ENCODE assay signal across 33 cellular contexts in genomic region chr7:37796134-37796775, GRCh38. TPM values are rescaled to one million over a fixed set of nuclear protein-coding genes. Genes with fewer than 3 reads are reported as not detected.
DNase-seq lines count a peak whose midpoint lies in the region; ATAC-seq and TF ChIP-seq lines count a peak whose summit lies in the region.
"Had no signal": no experiment of that assay in that cellular context is flagged by ENCODE, and none has a peak within 500 bp of the region (broad histone marks: within the 10 kb centered on the region; RNA-seq: fewer than 3 reads in every experiment).

No MANE protein-coding gene starts in this region.

- H2AFZ ChIP-seq in MM.1S (ENCODE audit: low read length), result no peak overlapping the region

- H3K36me3 Mint-ChIP-seq in natural killer cell treated with Interleukin-12 subunit alpha and Interleukin-12 subunit beta and Interleukin-15 and Interleukin-18, amount 100 ng/mL, for 72 hours, result no peaks in the 10 kb centered on the region
- H3K36me3 Mint-ChIP-seq: activated naive CD4-positive, alpha-beta T cell treated with anti-CD3 and anti-CD28 coated beads, Interleukin-2, amount 10 ng/mL, durations not matched to agents 7 days and 5 days had no signal

- peaks cover 0 to 2% of the 10 kb centered on the region in 2 donors for H3K4me1 Mint-ChIP-seq in natural killer cell treated with Interleukin-12 subunit alpha and Interleukin-12 subunit beta and Interleukin-15 and Interleukin-18, amount 100 ng/mL, for 72 hours (ENCODE audit: low read depth in 2 of 2)
- H3K4me1 Mint-ChIP-seq: activated naive CD4-positive, alpha-beta T cell treated with anti-CD3 and anti-CD28 coated beads, Interleukin-2, amount 10 ng/mL, durations not matched to agents 7 days and 5 days had no signal

- no peak overlapping the region for H3K4me3 ChIP-seq in MM.1S (ENCODE audit: low read length)
- H3K4me3 ChIP-seq: BLaER1 treated with 17β-estradiol and CSF1 and Interleukin-3, amounts not matched to agents 10 nM and 100 nM; ovary had no signal

- no peaks in the 10 kb centered on the region for H3K9me3 ChIP-seq in MM.1S (replicated peaks; ENCODE audit: insufficient read depth, low read length)
- H3K9me3 ChIP-seq: ovary had no signal

- DNase-seq in natural killer cell treated with Interleukin-12 subunit alpha and Interleukin-12 subunit beta and Interleukin-15 and Interleukin-18, amount 100 ng/mL, for 72 hours (ENCODE audit: low spot score), result no peak
- DNase-seq in foreskin keratinocyte (no peak), COLO829 (ENCODE audit: low spot score) (no peak), MM.1S (no peak)
- DNase-seq: activated CD4-positive, alpha-beta T cell treated with anti-CD3 and anti-CD28 coated beads, Interleukin-2, amount 50 U/mL, for 4 hours; activated CD4-positive, CD25-positive, alpha-beta regulatory T cell; activated naive CD4-positive, alpha-beta T cell treated with anti-CD3 and anti-CD28 coated beads, Interleukin-2, amount 10 ng/mL, durations not matched to agents 7 days and 5 days; activated T-cell treated with anti-CD3 and anti-CD28 coated beads, Interleukin-2, amount 50 U/mL, for 72 hours; brain microvascular endothelial cell; COR-L47; NCI-H1417 treated with DMSO at 0.1 percent for 48 hours; NCI-H2029 treated with DMSO at 0.1 percent for 48 hours; NCI-H226; NCI-H526 treated with DMSO at 0.1 percent for 48 hours; nephron progenitor cell; ovary; Right ventricle myocardium superior; stimulated activated CD4-positive, alpha-beta T cell treated with anti-CD3 and anti-CD28 coated beads, Interleukin-15, amount 100 ng/mL, for 24 hours; stimulated activated CD4-positive, alpha-beta T cell treated with anti-CD3 and anti-CD28 coated beads, Interleukin-4, amount 100 ng/mL, for 4 hours; substantia nigra; trophoblast cell had no signal

- H3K9me2 ChIP-seq in MM.1S (replicated peaks; ENCODE audit: insufficient read depth, low read length), result no peaks in the 10 kb centered on the region

- H3K4me1 ChIP-seq in foreskin keratinocyte, result no peaks in the 10 kb centered on the region
- H3K4me1 ChIP-seq in MM.1S (ENCODE audit: low read length), result no peaks in the 10 kb centered on the region
- H3K4me1 ChIP-seq: BLaER1 treated with 17β-estradiol and CSF1 and Interleukin-3, amounts not matched to agents 10 nM and 100 nM had no signal

- no peaks in the 10 kb centered on the region for H4K20me1 ChIP-seq in MM.1S (ENCODE audit: insufficient read depth, low read length)
- H4K20me1 ChIP-seq: BLaER1 treated with 17β-estradiol and CSF1 and Interleukin-3, amounts not matched to agents 10 nM and 100 nM had no signal

- no peaks in the 10 kb centered on the region for H3K36me3 ChIP-seq in MM.1S (replicated peaks; ENCODE audit: insufficient read depth, low read length)
- H3K36me3 ChIP-seq: BLaER1 treated with 17β-estradiol and CSF1 and Interleukin-3, amounts not matched to agents 10 nM and 100 nM; brain microvascular endothelial cell; ovary had no signal

- H3K9me3 Mint-ChIP-seq in natural killer cell treated with Interleukin-12 subunit alpha and Interleukin-12 subunit beta and Interleukin-15 and Interleukin-18, amount 100 ng/mL, for 72 hours, result no peaks in the 10 kb centered on the region
- H3K9me3 Mint-ChIP-seq: activated naive CD4-positive, alpha-beta T cell treated with anti-CD3 and anti-CD28 coated beads, Interleukin-2, amount 10 ng/mL, durations not matched to agents 7 days and 5 days; T-helper 1 cell treated with Interleukin-12 subunit alpha and Interleukin-12 subunit beta and Interleukin-4 antibody, amounts not matched to agents 30 μg/mL and 1 μg/mL, for 36 hours had no signal

- no peak overlapping the region for H3K4me2 ChIP-seq in MM.1S (ENCODE audit: low read depth, low read length)
- H3K4me2 ChIP-seq: BLaER1 treated with 17β-estradiol and CSF1 and Interleukin-3, amounts not matched to agents 10 nM and 100 nM; KMS-11 had no signal

- no peaks in the 10 kb centered on the region for H3K27me3 ChIP-seq in foreskin keratinocyte
- no peaks in the 10 kb centered on the region for H3K27me3 ChIP-seq in MM.1S (replicated peaks; ENCODE audit: insufficient read depth, low read length)
- H3K27me3 ChIP-seq: BLaER1 treated with 17β-estradiol and CSF1 and Interleukin-3, amounts not matched to agents 10 nM and 100 nM; brain microvascular endothelial cell; ovary had no signal

- no peak for TF ChIP-seq CTCF in foreskin keratinocyte (conservative IDR thresholded peaks at IDR 0.05)
- TF ChIP-seq CTCF in MM.1S (IDR thresholded peaks at IDR 0.05; ENCODE audit: low read length), result no peak

- no peaks in the 10 kb centered on the region for H3K79me2 ChIP-seq in MM.1S (ENCODE audit: low read length)

- H3K27me3 Mint-ChIP-seq in natural killer cell treated with Interleukin-12 subunit alpha and Interleukin-12 subunit beta and Interleukin-15 and Interleukin-18, amount 100 ng/mL, for 72 hours, result no peaks in the 10 kb centered on the region
- H3K27me3 Mint-ChIP-seq: activated naive CD4-positive, alpha-beta T cell treated with anti-CD3 and anti-CD28 coated beads, Interleukin-2, amount 10 ng/mL, durations not matched to agents 7 days and 5 days had no signal

- H3K27ac ChIP-seq in foreskin keratinocyte (no peak overlapping the region), MM.1S (ENCODE audit: low read length) (no peak overlapping the region)
- H3K27ac ChIP-seq: BLaER1 treated with 17β-estradiol and CSF1 and Interleukin-3, amounts not matched to agents 10 nM and 100 nM; brain microvascular endothelial cell; HL-60; KMS-11; ovary had no signal

- peak overlapping the region in 1 of 2 donors; percentile 56 for H3K27ac Mint-ChIP-seq in natural killer cell treated with Interleukin-12 subunit alpha and Interleukin-12 subunit beta and Interleukin-15 and Interleukin-18, amount 100 ng/mL, for 72 hours
- H3K27ac Mint-ChIP-seq: activated naive CD4-positive, alpha-beta T cell treated with anti-CD3 and anti-CD28 coated beads, Interleukin-2, amount 10 ng/mL, durations not matched to agents 7 days and 5 days; activated T-cell treated with anti-CD3 and anti-CD28 coated beads, Interleukin-2, amount 50 U/mL, for 72 hours; nephron progenitor cell; T-helper 1 cell treated with Interleukin-12 subunit alpha and Interleukin-12 subunit beta and Interleukin-4 antibody, amounts not matched to agents 30 μg/mL and 1 μg/mL, for 36 hours had no signal

- peak; percentile 65 for ATAC-seq in GM18858 (IDR thresholded peaks at IDR 0.05; ENCODE audit: unreplicated experiment)
- ATAC-seq in HG02610 (IDR thresholded peaks at IDR 0.05; ENCODE audit: unreplicated experiment), result peak; percentile 83
- peak; percentile 60 for ATAC-seq in HG03442 (IDR thresholded peaks at IDR 0.05; ENCODE audit: unreplicated experiment)
- ATAC-seq in natural killer cell treated with Interleukin-12 subunit alpha and Interleukin-12 subunit beta and Interleukin-15 and Interleukin-18, amount 100 ng/mL, for 72 hours, result peak; percentile 40 to 44
- ATAC-seq in foreskin keratinocyte, result no peak
- ATAC-seq: SK-N-SH treated with all-trans-retinoic acid at 6 μM for 48 hours had no signal

- H3F3A ChIP-seq in MM.1S (ENCODE audit: insufficient read depth, low read length), result no peaks in the 10 kb centered on the region

- H3K9ac ChIP-seq in MM.1S (ENCODE audit: low read length), result no peak overlapping the region
- H3K9ac ChIP-seq: BLaER1 treated with 17β-estradiol and CSF1 and Interleukin-3, amounts not matched to agents 10 nM and 100 nM; KMS-11 had no signal

- H3K4me3 Mint-ChIP-seq in natural killer cell treated with Interleukin-12 subunit alpha and Interleukin-12 subunit beta and Interleukin-15 and Interleukin-18, amount 100 ng/mL, for 72 hours, result no peak overlapping the region
- H3K4me3 Mint-ChIP-seq: activated naive CD4-positive, alpha-beta T cell treated with anti-CD3 and anti-CD28 coated beads, Interleukin-2, amount 10 ng/mL, durations not matched to agents 7 days and 5 days; activated T-cell treated with anti-CD3 and anti-CD28 coated beads, Interleukin-2, amount 50 U/mL, for 72 hours; nephron progenitor cell; T-helper 1 cell treated with Interleukin-12 subunit alpha and Interleukin-12 subunit beta and Interleukin-4 antibody, amounts not matched to agents 30 μg/mL and 1 μg/mL, for 36 hours had no signal

RNA-seq across cellular contexts. Expression of gene NME8, which starts 52.1 kb away (rescaled TPM):
- not detected for total RNA-seq in natural killer cell treated with Interleukin-12 subunit alpha and Interleukin-12 subunit beta and Interleukin-15 and Interleukin-18, amount 100 ng/mL, for 72 hours
- total RNA-seq in foreskin keratinocyte, result not detected in 2 replicates
- polyA plus RNA-seq in foreskin keratinocyte, result not detected in 2 replicates
- total RNA-seq: activated T-cell treated with anti-CD3 and anti-CD28 coated beads, Interleukin-2, amount 50 U/mL, for 72 hours; chondrocyte; endothelial cell of umbilical vein; glomerular endothelial cell; ovary; renal cortical epithelial cell; Right ventricle myocardium superior had no signal
- polyA plus RNA-seq: endothelial cell of umbilical vein, ovary had no signal
